In genomic region chr6:143598466-143599080, GRCh38 we compare ENCODE assay signal across 13 cellular contexts.
DNase-seq lines count a peak whose midpoint lies in the region; ATAC-seq and TF ChIP-seq lines count a peak whose summit lies in the region.
"Had no signal": no experiment of that assay in that cellular context is flagged by ENCODE, and none has a peak within 500 bp of the region (broad histone marks: within the 10 kb centered on the region; RNA-seq: fewer than 3 reads in every experiment).

No MANE protein-coding gene starts in this region.

- no peaks in the 10 kb centered on the region for H4K20me1 ChIP-seq in neural progenitor cell (ENCODE audit: low read depth)

- H3K36me3 ChIP-seq in left lung: no peaks in the 10 kb centered on the region
- no peaks in the 10 kb centered on the region for H3K36me3 ChIP-seq in neural progenitor cell
- H3K36me3 ChIP-seq: tibial nerve had no signal

- H3K4me1 ChIP-seq in left lung (peaks cover 0 to 12% of the 10 kb centered on the region in 2 donors), neural progenitor cell (peaks cover 10% of the 10 kb centered on the region)

- H3K9me3 ChIP-seq in left lung: no peaks in the 10 kb centered on the region
- no peaks in the 10 kb centered on the region for H3K9me3 ChIP-seq in neural progenitor cell (ENCODE audit: low read depth)
- H3K9me3 ChIP-seq: tibial nerve had no signal

- no peak overlapping the region for H2AFZ ChIP-seq in neural progenitor cell (replicated peaks)

- H3K9ac ChIP-seq in neural progenitor cell: no peak overlapping the region

- no peak overlapping the region for H3K4me3 Mint-ChIP-seq in neural progenitor cell

- H3K4me2 ChIP-seq in neural progenitor cell: no peak overlapping the region
- H3K4me2 ChIP-seq: smooth muscle cell had no signal

- H3K4me3 ChIP-seq in left lung (no peak overlapping the region), neural progenitor cell (no peak overlapping the region)
- H3K4me3 ChIP-seq: dorsolateral prefrontal cortex, smooth muscle cell, tibial nerve had no signal

- H3K4me1 Mint-ChIP-seq in neural progenitor cell: peaks cover 4% of the 10 kb centered on the region

- no peaks in the 10 kb centered on the region for H3K9me3 Mint-ChIP-seq in neural progenitor cell

- H3K27me3 Mint-ChIP-seq in neural progenitor cell (ENCODE audit: insufficient read depth, low read depth): peaks cover 2% of the 10 kb centered on the region

- no peaks in the 10 kb centered on the region for H3K79me2 ChIP-seq in neural progenitor cell (ENCODE audit: low read depth)

- H3K27ac Mint-ChIP-seq in neural progenitor cell: no peak overlapping the region

- TF ChIP-seq CTCF in left lung (IDR thresholded peaks at IDR 0.05) (no peak), neural progenitor cell (IDR thresholded peaks at IDR 0.05) (no peak)

- intact Hi-C loops in left lung (cut with DNase I): no loop called here

- peak overlapping the region in 1 of 2 donors; percentile 43 for H3K27ac ChIP-seq in left lung
- H3K27ac ChIP-seq in substantia nigra (ENCODE audit: low read depth, low read length, poor library complexity, severe bottlenecking): no peak overlapping the region
- H3K27ac ChIP-seq in neural progenitor cell: no peak overlapping the region
- H3K27ac ChIP-seq: 22Rv1, dorsolateral prefrontal cortex, tibial nerve had no signal

- H3K36me3 Mint-ChIP-seq in neural progenitor cell: peaks cover 2% of the 10 kb centered on the region

- H3F3A ChIP-seq in neural progenitor cell (ENCODE audit: low read depth): no peaks in the 10 kb centered on the region

- DNase-seq in SIG-M5 treated with dmso at 0.1 percent for 504 hours (lab: John Stamatoyannopoulos, UW; ENCODE audit: unreplicated experiment) (peak; percentile 69), SIG-M5 (lab: John Stamatoyannopoulos, UW) (no peak), SK-N-DZ (ENCODE audit: low spot score) (peak; percentile 68), left lung (no peak), DMS153 treated with DMSO at 0.1 percent for 48 hours (lab: John Stamatoyannopoulos, UW; ENCODE audit: unreplicated experiment) (no peak), substantia nigra (lab: John Stamatoyannopoulos, UW) (no peak), neural progenitor cell (ENCODE audit: low spot score) (no peak)
- DNase-seq: dorsolateral prefrontal cortex, NCI-H526 treated with DMSO at 0.1 percent for 48 hours had no signal

- ATAC-seq in GM21717 (IDR thresholded peaks at IDR 0.05; ENCODE audit: unreplicated experiment) (peak; percentile 86), left lung (peak; percentile 53)

- H3K27me3 ChIP-seq in left lung (no peaks in the 10 kb centered on the region), neural progenitor cell (no peaks in the 10 kb centered on the region)
- H3K27me3 ChIP-seq: dorsolateral prefrontal cortex, tibial nerve had no signal

Comparison
In these comparisons a context has a peak if more than half of its experiments do, and no peak if none do; other contexts are left out.
1. DNase-seq: peak in SIG-M5 treated with dmso at 0.1 percent for 504 hours (single experiment) and SK-N-DZ (single experiment); none in SIG-M5 (single experiment), left lung (0 of 2), DMS153 treated with DMSO at 0.1 percent for 48 hours (single experiment), substantia nigra (0 of 49) and neural progenitor cell (single experiment).